ENCODE assay signal across 8 cellular contexts in genomic region chr19:58150328-58150921, GRCh38. TPM values are rescaled to one million over a fixed set of nuclear protein-coding genes. Genes with fewer than 3 reads are reported as not detected.
DNase-seq lines count a peak whose midpoint lies in the region; ATAC-seq and TF ChIP-seq lines count a peak whose summit lies in the region.

ZNF329 (minus strand) TSS chr19:58150789; CDS start chr19:58129503, 21,286 bp downstream.

- POLR2A ChIA-PET in activated CD8-positive, alpha-beta T cell treated with anti-CD3 and anti-CD28 coated beads, Interleukin-2, amount 10 ng/mL, durations not matched to agents 7 days and 5 days (lab: Charles Lee): interaction anchor here (0.5 to 1.1 kb wide), 4 partner anchors 51 to 234 kb away, joined by 3 to 4 read pairs (median 3); partner anchors contain the start of genes ZNF417 and ZNF606

- peaks cover 0 to 8% of the 10 kb centered on the region in 2 donors for H3K9me3 ChIP-seq in lung (ENCODE audit: control insufficient read depth in 2 of 2, insufficient read depth in 1 of 2, low read length in 1 of 2)

- H3K36me3 ChIP-seq in lung (ENCODE audit: control insufficient read depth in 2 of 2, insufficient read depth in 2 of 2, low read length in 2 of 2): no peaks in the 10 kb centered on the region

- no peaks in the 10 kb centered on the region for H3K27me3 ChIP-seq in lung (ENCODE audit: control insufficient read depth, insufficient read depth)

- H3K9me3 Mint-ChIP-seq in activated CD8-positive, alpha-beta T cell treated with anti-CD3 and anti-CD28 coated beads, Interleukin-2, amount 10 ng/mL, durations not matched to agents 7 days and 5 days (ENCODE audit: insufficient read depth): peaks cover 46% of the 10 kb centered on the region

- peak within 1 kb of the TSS; percentile 97 for H3K4me3 ChIP-seq in lung

- H3K27me3 Mint-ChIP-seq in activated CD8-positive, alpha-beta T cell treated with anti-CD3 and anti-CD28 coated beads, Interleukin-2, amount 10 ng/mL, durations not matched to agents 7 days and 5 days (ENCODE audit: low read depth): no peaks in the 10 kb centered on the region

- WGBS in lung, 2 donors: 0 to 1% methylated on average over 61 to 62 of the region's 62 CpGs

- CTCF ChIA-PET in activated CD8-positive, alpha-beta T cell treated with anti-CD3 and anti-CD28 coated beads, Interleukin-2, amount 10 ng/mL, durations not matched to agents 7 days and 5 days (lab: Charles Lee): interaction anchor here (1.1 kb wide), 1 partner anchor 128 kb away, joined by 3 read pairs; no protein-coding TSS in a partner anchor

- peaks cover 26% of the 10 kb centered on the region for H3K36me3 Mint-ChIP-seq in activated CD8-positive, alpha-beta T cell treated with anti-CD3 and anti-CD28 coated beads, Interleukin-2, amount 10 ng/mL, durations not matched to agents 7 days and 5 days (ENCODE audit: low read depth)

- H3K4me1 Mint-ChIP-seq in activated CD8-positive, alpha-beta T cell treated with anti-CD3 and anti-CD28 coated beads, Interleukin-2, amount 10 ng/mL, durations not matched to agents 7 days and 5 days (ENCODE audit: low read depth): peaks cover 20% of the 10 kb centered on the region

- peak within 1 kb of the TSS; percentile 89 for H3K27ac Mint-ChIP-seq in activated CD8-positive, alpha-beta T cell treated with anti-CD3 and anti-CD28 coated beads, Interleukin-2, amount 10 ng/mL, durations not matched to agents 7 days and 5 days

- peak within 1 kb of the TSS; percentile 84 for H3K4me3 Mint-ChIP-seq in activated CD8-positive, alpha-beta T cell treated with anti-CD3 and anti-CD28 coated beads, Interleukin-2, amount 10 ng/mL, durations not matched to agents 7 days and 5 days

- DNase-seq in NCI-H69 (lab: John Stamatoyannopoulos, UW) (peak; percentile 86), lung (ENCODE audit: low spot score) (peak; percentile 76)
- DNase-seq in activated CD8-positive, alpha-beta T cell treated with anti-CD3 and anti-CD28 coated beads, Interleukin-2, amount 10 ng/mL, durations not matched to agents 7 days and 5 days: peak; percentile 93
- DNase-seq in effector CD4-positive, alpha-beta T cell: peak; percentile 84
- DNase-seq in stimulated activated CD4-positive, alpha-beta T cell treated with anti-CD3 and anti-CD28 coated beads, TNF-alpha, amount 100 ng/mL, for 1 hour (ENCODE audit: low read depth in 3 of 3, low spot score in 1 of 3): peak; percentile 77 to 96 (median 85)

- H3K4me1 ChIP-seq in lung (ENCODE audit: control insufficient read depth in 2 of 2, insufficient read depth in 2 of 2, low read length in 2 of 2): peaks cover 8 to 12% of the 10 kb centered on the region in 2 donors

- ATAC-seq in GM18858 (IDR thresholded peaks at IDR 0.05; ENCODE audit: unreplicated experiment) (peak; percentile 48), HG03280 (IDR thresholded peaks at IDR 0.05; ENCODE audit: unreplicated experiment) (peak; percentile 67), lung (ENCODE audit: insufficient read depth, low FRiP score) (peak; percentile 50)
- ATAC-seq in activated CD8-positive, alpha-beta T cell treated with anti-CD3 and anti-CD28 coated beads, Interleukin-2, amount 10 ng/mL, durations not matched to agents 7 days and 5 days: peak; percentile 73

- TF ChIP-seq CTCF in 22Rv1 (IDR thresholded peaks at IDR 0.05): no peak
- no peak for TF ChIP-seq CTCF in lung (IDR thresholded peaks at IDR 0.05; ENCODE audit: control extremely low read depth, extremely low read depth)

- H3K27ac ChIP-seq in 22Rv1: peak within 1 kb of the TSS; percentile 69
- peak within 1 kb of the TSS; percentile 80 to 93 for H3K27ac ChIP-seq in lung (ENCODE audit: low read depth in 1 of 2, low read length in 1 of 2)

RNA-seq across cellular contexts. Expression of gene ZNF329, which starts in this region (rescaled TPM):
- 1 to 10 TPM; 5.6 to 5.7 TPM for total RNA-seq in activated CD8-positive, alpha-beta T cell treated with anti-CD3 and anti-CD28 coated beads, Interleukin-2, amount 10 ng/mL, durations not matched to agents 7 days and 5 days
- 10 to 100 TPM in 1 of 2 donors, 1 to 10 TPM in 1; 9.0 to 20.0 TPM for total RNA-seq in lung
- 1 to 10 TPM; 2.3 to 3.9 TPM for polyA plus RNA-seq in lung

Comparison
In these comparisons a context has a peak if more than half of its experiments do, and no peak if none do; other contexts are left out.
1. Peak in every context shown above with its lines: DNase-seq, ATAC-seq, H3K4me3 ChIP-seq and H3K27ac ChIP-seq.